36 cellular contexts compared by ENCODE assay signal in genomic region chr20:38330638-38331037, GRCh38. TPM values are rescaled to one million over a fixed set of nuclear protein-coding genes. Genes with fewer than 3 reads are reported as not detected.
"Had no signal": no experiment of that assay in that cellular context is flagged by ENCODE, and none has a peak within 500 bp of the region (broad histone marks: within the 10 kb centered on the region; RNA-seq: fewer than 3 reads in every experiment).

No MANE protein-coding gene starts in this region.

- H3K36me3 ChIP-seq: adrenal gland, esophagus muscularis mucosa, gastrocnemius medialis had no signal

- H3K4me3 ChIP-seq: adrenal gland, body of pancreas, esophagus muscularis mucosa, gastrocnemius medialis had no signal

- H3K27ac Mint-ChIP-seq: activated CD4-positive, alpha-beta memory T cell treated with anti-CD3 and anti-CD28 coated beads for 36 hours; activated CD4-positive, alpha-beta T cell treated with anti-CD3 and anti-CD28 coated beads for 36 hours; activated CD4-positive, alpha-beta T cell treated with anti-CD3 and anti-CD28 coated beads, Interleukin-2, amount 10 ng/mL, durations not matched to agents 24 days and 14 days; activated CD8-positive, alpha-beta memory T cell treated with anti-CD3 and anti-CD28 coated beads, Interleukin-2, amount 10 ng/mL, durations not matched to agents 7 days and 5 days; activated CD8-positive, alpha-beta T cell treated with anti-CD3 and anti-CD28 coated beads, Interleukin-2, amount 10 ng/mL, durations not matched to agents 7 days and 5 days; activated naive CD4-positive, alpha-beta T cell treated with anti-CD3 and anti-CD28 coated beads for 36 hours; activated naive CD4-positive, alpha-beta T cell treated with anti-CD3 and anti-CD28 coated beads, Interleukin-2, amount 50 U/mL, for 24 hours; activated naive CD8-positive, alpha-beta T cell treated with anti-CD3 and anti-CD28 coated beads for 36 hours; activated naive CD8-positive, alpha-beta T cell treated with anti-CD3 and anti-CD28 coated beads, Interleukin-2, amount 50 U/mL, for 24 hours; activated T-helper 1 cell treated with anti-CD3 and anti-CD28 coated beads, Interleukin-12 subunit alpha, Interleukin-12 subunit beta, Interleukin-2, Interleukin-4 antibody, amounts not matched to agents 30 ng/mL and 10 ng/mL and 1 ng/mL, durations not matched to agents 14 hours and 24 hours and 36 hours; activated T-helper 2 cell treated with anti-CD3 and anti-CD28 coated beads, Interferon-gamma antibody, Interleukin-2, Interleukin-4, amounts not matched to agents 10 μg/mL and 5 μg/mL and 100 μg/mL, durations not matched to agents 14 hours and 24 hours and 36 hours; effector memory CD8-positive, alpha-beta T cell; T-helper 2 cell treated with Interferon-gamma antibody and Interleukin-4, amounts not matched to agents 5 μg/mL and 100 μg/mL, for 36 hours had no signal

- H3K4me1 Mint-ChIP-seq: activated CD4-positive, alpha-beta T cell treated with anti-CD3 and anti-CD28 coated beads for 36 hours; activated CD4-positive, alpha-beta T cell treated with anti-CD3 and anti-CD28 coated beads, Interleukin-2, amount 10 ng/mL, durations not matched to agents 24 days and 14 days; activated CD8-positive, alpha-beta memory T cell treated with anti-CD3 and anti-CD28 coated beads, Interleukin-2, amount 10 ng/mL, durations not matched to agents 7 days and 5 days; activated naive CD4-positive, alpha-beta T cell treated with anti-CD3 and anti-CD28 coated beads, Interleukin-2, amount 50 U/mL, for 24 hours; activated naive CD8-positive, alpha-beta T cell treated with anti-CD3 and anti-CD28 coated beads for 36 hours; activated naive CD8-positive, alpha-beta T cell treated with anti-CD3 and anti-CD28 coated beads, Interleukin-2, amount 50 U/mL, for 24 hours had no signal

- H3K36me3 Mint-ChIP-seq: activated CD4-positive, alpha-beta memory T cell treated with anti-CD3 and anti-CD28 coated beads for 36 hours; activated CD8-positive, alpha-beta memory T cell treated with anti-CD3 and anti-CD28 coated beads, Interleukin-2, amount 10 ng/mL, durations not matched to agents 7 days and 5 days; activated naive CD4-positive, alpha-beta T cell treated with anti-CD3 and anti-CD28 coated beads, Interleukin-2, amount 50 U/mL, for 24 hours; activated naive CD8-positive, alpha-beta T cell treated with anti-CD3 and anti-CD28 coated beads for 36 hours had no signal

- FAIRE-seq: colon had no signal

- H3K4me3 Mint-ChIP-seq: activated CD4-positive, alpha-beta memory T cell treated with anti-CD3 and anti-CD28 coated beads for 36 hours; activated CD4-positive, alpha-beta T cell treated with anti-CD3 and anti-CD28 coated beads for 36 hours; activated CD4-positive, alpha-beta T cell treated with anti-CD3 and anti-CD28 coated beads, Interleukin-2, amount 10 ng/mL, durations not matched to agents 24 days and 14 days; activated CD8-positive, alpha-beta memory T cell treated with anti-CD3 and anti-CD28 coated beads, Interleukin-2, amount 10 ng/mL, durations not matched to agents 7 days and 5 days; activated CD8-positive, alpha-beta T cell treated with anti-CD3 and anti-CD28 coated beads, Interleukin-2, amount 10 ng/mL, durations not matched to agents 7 days and 5 days; activated naive CD4-positive, alpha-beta T cell treated with anti-CD3 and anti-CD28 coated beads for 36 hours; activated naive CD4-positive, alpha-beta T cell treated with anti-CD3 and anti-CD28 coated beads, Interleukin-2, amount 50 U/mL, for 24 hours; activated naive CD8-positive, alpha-beta T cell treated with anti-CD3 and anti-CD28 coated beads for 36 hours; activated naive CD8-positive, alpha-beta T cell treated with anti-CD3 and anti-CD28 coated beads, Interleukin-2, amount 50 U/mL, for 24 hours; activated T-helper 1 cell treated with anti-CD3 and anti-CD28 coated beads, Interleukin-12 subunit alpha, Interleukin-12 subunit beta, Interleukin-2, Interleukin-4 antibody, amounts not matched to agents 30 ng/mL and 10 ng/mL and 1 ng/mL, durations not matched to agents 14 hours and 24 hours and 36 hours; effector memory CD8-positive, alpha-beta T cell; T-helper 2 cell treated with Interferon-gamma antibody and Interleukin-4, amounts not matched to agents 5 μg/mL and 100 μg/mL, for 36 hours had no signal

- H3K4me1 ChIP-seq: adrenal gland, body of pancreas, esophagus muscularis mucosa, foreskin keratinocyte, gastrocnemius medialis had no signal

- H3K27ac ChIP-seq: adrenal gland, body of pancreas, esophagus muscularis mucosa, foreskin keratinocyte, gastrocnemius medialis had no signal

- H3K9me3 ChIP-seq: adrenal gland, body of pancreas, esophagus muscularis mucosa, gastrocnemius medialis had no signal

- DNase-seq: activated CD4-positive, alpha-beta memory T cell treated with anti-CD3 and anti-CD28 coated beads for 36 hours; activated CD4-positive, alpha-beta T cell treated with anti-CD3 and anti-CD28 coated beads for 36 hours; activated CD4-positive, alpha-beta T cell treated with anti-CD3 and anti-CD28 coated beads, Interleukin-2, amount 10 ng/mL, durations not matched to agents 24 days and 14 days; activated CD4-positive, CD25-positive, alpha-beta regulatory T cell; activated CD4-positive, CD25-positive, alpha-beta regulatory T cell treated with anti-CD3 and anti-CD28 coated beads, Interleukin-2, amount 50 U/mL, for 72 hours; activated CD8-positive, alpha-beta memory T cell treated with anti-CD3 and anti-CD28 coated beads, Interleukin-2, amount 10 ng/mL, durations not matched to agents 7 days and 5 days; activated CD8-positive, alpha-beta memory T cell treated with anti-CD3 and anti-CD28 coated beads, Interleukin-2, amount 50 U/mL, for 4 hours; activated CD8-positive, alpha-beta T cell treated with anti-CD3 and anti-CD28 coated beads, Interleukin-2, amount 10 ng/mL, durations not matched to agents 7 days and 5 days; activated effector memory CD4-positive, alpha-beta T cell treated with anti-CD3 and anti-CD28 coated beads, Interleukin-2, amount 50 U/mL, for 16 hours; activated naive CD4-positive, alpha-beta T cell treated with anti-CD3 and anti-CD28 coated beads for 36 hours; activated naive CD8-positive, alpha-beta T cell treated with anti-CD3 and anti-CD28 coated beads for 36 hours; activated naive CD8-positive, alpha-beta T cell treated with anti-CD3 and anti-CD28 coated beads, Interleukin-2, amount 50 U/mL, for 24 hours; activated T-cell treated with anti-CD3 and anti-CD28 coated beads, Interleukin-2, amount 50 U/mL, for 1 hour; activated T-cell treated with anti-CD3 and anti-CD28 coated beads, Interleukin-2, amount 50 U/mL, for 48 hours; adrenal gland; amygdala; aorta; body of pancreas; caudate nucleus; cortex of kidney; dermis blood vessel endothelial cell; effector CD4-positive, alpha-beta T cell; effector memory CD8-positive, alpha-beta T cell; erythroblast; foreskin keratinocyte; gastrocnemius medialis; T1000 had no signal

- ATAC-seq: activated CD4-positive, alpha-beta T cell treated with anti-CD3 and anti-CD28 coated beads for 36 hours; activated CD8-positive, alpha-beta memory T cell treated with anti-CD3 and anti-CD28 coated beads, Interleukin-2, amount 10 ng/mL, durations not matched to agents 7 days and 5 days; activated CD8-positive, alpha-beta T cell treated with anti-CD3 and anti-CD28 coated beads, Interleukin-2, amount 10 ng/mL, durations not matched to agents 7 days and 5 days; activated naive CD8-positive, alpha-beta T cell treated with anti-CD3 and anti-CD28 coated beads, Interleukin-2, amount 50 U/mL, for 24 hours; body of pancreas; effector memory CD8-positive, alpha-beta T cell; foreskin keratinocyte; gastrocnemius medialis had no signal

- H3K27me3 ChIP-seq: adrenal gland, body of pancreas, gastrocnemius medialis had no signal

RNA-seq across cellular contexts. Expression of gene LBP, which starts 15.6 kb away (rescaled TPM):
- total RNA-seq: activated CD4-positive, alpha-beta memory T cell treated with anti-CD3 and anti-CD28 coated beads for 36 hours; activated CD4-positive, alpha-beta T cell treated with anti-CD3 and anti-CD28 coated beads for 36 hours; activated CD4-positive, alpha-beta T cell treated with anti-CD3 and anti-CD28 coated beads, Interleukin-2, amount 10 ng/mL, durations not matched to agents 24 days and 14 days; activated CD8-positive, alpha-beta memory T cell treated with anti-CD3 and anti-CD28 coated beads for 36 hours; activated CD8-positive, alpha-beta memory T cell treated with anti-CD3 and anti-CD28 coated beads, Interleukin-2, amount 10 ng/mL, durations not matched to agents 7 days and 5 days; activated CD8-positive, alpha-beta T cell treated with anti-CD3 and anti-CD28 coated beads, Interleukin-2, amount 10 ng/mL, durations not matched to agents 7 days and 5 days; activated naive CD4-positive, alpha-beta T cell treated with anti-CD3 and anti-CD28 coated beads for 36 hours; activated naive CD8-positive, alpha-beta T cell treated with anti-CD3 and anti-CD28 coated beads for 36 hours; activated T-helper 1 cell treated with anti-CD3 and anti-CD28 coated beads, Interleukin-12 subunit alpha, Interleukin-12 subunit beta, Interleukin-2, Interleukin-4 antibody, amounts not matched to agents 30 ng/mL and 10 ng/mL and 1 ng/mL, durations not matched to agents 14 hours and 24 hours and 36 hours; activated T-helper 2 cell treated with anti-CD3 and anti-CD28 coated beads, Interferon-gamma antibody, Interleukin-2, Interleukin-4, amounts not matched to agents 10 μg/mL and 5 μg/mL and 100 μg/mL, durations not matched to agents 14 hours and 24 hours and 36 hours; chondrocyte; dermis blood vessel endothelial cell; foreskin keratinocyte; T-helper 1 cell treated with Interleukin-12 subunit alpha and Interleukin-12 subunit beta and Interleukin-4 antibody, amounts not matched to agents 30 ng/mL and 1 ng/mL, for 36 hours had no signal

RNA-seq across cellular contexts. Expression of gene BPI, which starts 26.7 kb away (rescaled TPM):
- total RNA-seq: activated CD4-positive, alpha-beta memory T cell treated with anti-CD3 and anti-CD28 coated beads for 36 hours; activated CD4-positive, alpha-beta T cell treated with anti-CD3 and anti-CD28 coated beads for 36 hours; activated CD4-positive, alpha-beta T cell treated with anti-CD3 and anti-CD28 coated beads, Interleukin-2, amount 10 ng/mL, durations not matched to agents 24 days and 14 days; activated CD8-positive, alpha-beta memory T cell treated with anti-CD3 and anti-CD28 coated beads for 36 hours; activated CD8-positive, alpha-beta memory T cell treated with anti-CD3 and anti-CD28 coated beads, Interleukin-2, amount 10 ng/mL, durations not matched to agents 7 days and 5 days; activated CD8-positive, alpha-beta T cell treated with anti-CD3 and anti-CD28 coated beads, Interleukin-2, amount 10 ng/mL, durations not matched to agents 7 days and 5 days; activated naive CD4-positive, alpha-beta T cell treated with anti-CD3 and anti-CD28 coated beads for 36 hours; activated naive CD8-positive, alpha-beta T cell treated with anti-CD3 and anti-CD28 coated beads for 36 hours; activated T-helper 1 cell treated with anti-CD3 and anti-CD28 coated beads, Interleukin-12 subunit alpha, Interleukin-12 subunit beta, Interleukin-2, Interleukin-4 antibody, amounts not matched to agents 30 ng/mL and 10 ng/mL and 1 ng/mL, durations not matched to agents 14 hours and 24 hours and 36 hours; activated T-helper 2 cell treated with anti-CD3 and anti-CD28 coated beads, Interferon-gamma antibody, Interleukin-2, Interleukin-4, amounts not matched to agents 10 μg/mL and 5 μg/mL and 100 μg/mL, durations not matched to agents 14 hours and 24 hours and 36 hours; body of pancreas; dermis blood vessel endothelial cell; foreskin keratinocyte; gastrocnemius medialis; T-helper 1 cell treated with Interleukin-12 subunit alpha and Interleukin-12 subunit beta and Interleukin-4 antibody, amounts not matched to agents 30 ng/mL and 1 ng/mL, for 36 hours had no signal
